In the genomic region with DNA sequence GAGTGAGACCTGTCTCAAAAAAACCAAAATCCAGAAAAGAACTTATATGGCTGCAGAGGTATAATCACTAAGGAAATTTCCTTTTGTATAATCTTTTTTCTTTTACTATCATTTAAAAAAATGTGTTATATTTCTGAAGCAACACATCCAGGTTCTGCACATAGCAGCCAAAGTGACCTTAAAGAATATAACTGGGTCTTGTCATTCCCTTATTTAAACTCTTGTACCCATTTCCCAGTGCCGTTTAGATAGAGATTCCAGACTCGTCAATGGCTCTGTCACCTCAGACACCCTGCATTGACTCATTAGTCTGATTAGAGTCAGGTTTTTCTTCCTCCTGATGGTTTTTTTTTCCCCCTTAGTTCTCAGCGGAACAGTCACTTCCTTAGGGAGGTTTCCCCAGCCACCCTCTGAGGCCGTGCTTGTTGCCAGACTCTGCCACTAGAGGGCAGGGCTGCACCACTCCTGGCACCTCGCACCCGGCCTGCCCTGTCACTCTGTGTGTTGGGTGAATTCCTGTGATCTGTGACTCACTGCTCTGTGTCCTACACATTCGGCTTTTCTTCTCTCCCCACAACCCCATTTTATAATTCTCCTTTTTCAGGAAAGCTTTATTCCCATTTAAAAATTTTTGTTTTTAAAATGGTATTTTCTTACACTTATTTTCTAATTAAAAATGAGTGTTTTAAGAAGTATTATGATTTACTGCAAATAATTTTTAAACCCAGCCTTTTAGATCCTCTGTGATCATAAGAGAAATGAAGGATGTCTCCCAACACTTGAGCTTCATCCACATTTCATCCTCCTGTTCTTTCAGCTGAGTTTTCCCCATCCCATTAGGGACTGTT, we compare ENCODE assay signal across 8 cellular contexts. TPM values are rescaled to one million over a fixed set of nuclear protein-coding genes. Genes with fewer than 3 reads are reported as not detected.
A peak's percentile ranks its signal among the peaks of the same experiment; 100 is the strongest.
DNase-seq lines count a peak whose midpoint lies in the region; ATAC-seq, FAIRE-seq and TF ChIP-seq lines count a peak whose summit lies in the region.

No MANE protein-coding gene starts in this region.

- FAIRE-seq in bronchial epithelial cell (lab: Jason Lieb, UNC) = peak; percentile 50

- DNase-seq in NCI-H2107 (lab: John Stamatoyannopoulos, UW) (peak; percentile 21), activated B cell treated with CpG ODN at 0.5 μM for 24 hours (peak; percentile 81), bronchial epithelial cell (ENCODE audit: low read depth) (peak; percentile 94), islet precursor cell (peak; percentile 96)
- peak; percentile 94 for DNase-seq in stimulated activated CD4-positive, alpha-beta T cell treated with anti-CD3 and anti-CD28 coated beads, Interleukin-15, amount 100 ng/mL, for 24 hours

- H3K27ac ChIP-seq in 22Rv1 = no peak overlapping the region

- H3K9me3 Mint-ChIP-seq in activated B cell treated with CpG ODN at 0.5 μM for 24 hours = no peaks in the 10 kb centered on the region

- peaks cover 9% of the 10 kb centered on the region for H3K4me1 Mint-ChIP-seq in activated B cell treated with CpG ODN at 0.5 μM for 24 hours

- peaks cover 16% of the 10 kb centered on the region for H3K36me3 ChIP-seq in bronchial epithelial cell (ENCODE audit: control insufficient read depth, insufficient read depth, low read length)

- H3K27me3 Mint-ChIP-seq in activated B cell treated with CpG ODN at 0.5 μM for 24 hours = no peaks in the 10 kb centered on the region

- H3K27ac Mint-ChIP-seq in activated B cell treated with CpG ODN at 0.5 μM for 24 hours = peak overlapping the region; percentile 73

- CTCF ChIA-PET in activated B cell treated with CpG ODN at 0.5 μM for 24 hours (lab: Charles Lee) = interaction anchor here (0.7 to 4.5 kb wide), 9 partner anchors 9 to 774 kb away, joined by 3 to 28 read pairs (median 4); no protein-coding TSS in a partner anchor

- ATAC-seq in GM18498 (IDR thresholded peaks at IDR 0.05; ENCODE audit: unreplicated experiment) (peak; percentile 97), HG02938 (IDR thresholded peaks at IDR 0.05; ENCODE audit: unreplicated experiment) (peak; percentile 80), activated B cell treated with CpG ODN at 0.5 μM for 24 hours (ENCODE audit: low read depth) (peak; percentile 100)

- H3K4me3 ChIP-seq in bronchial epithelial cell (ENCODE audit: low read depth, low read length) = no peak overlapping the region

- no peak overlapping the region for H3K4me3 Mint-ChIP-seq in activated B cell treated with CpG ODN at 0.5 μM for 24 hours

- peaks cover 80% of the 10 kb centered on the region for H3K36me3 Mint-ChIP-seq in activated B cell treated with CpG ODN at 0.5 μM for 24 hours (ENCODE audit: low read depth)

- no peaks in the 10 kb centered on the region for H3K27me3 ChIP-seq in bronchial epithelial cell (ENCODE audit: control insufficient read depth, insufficient read depth, low read length)

- intact Hi-C loops in activated B cell treated with CpG ODN at 0.5 μM for 24 hours (cut with micrococcal nuclease) = loop anchor here (1.0 to 2.0 kb wide), 8 partner anchors 15 to 774 kb away; partner anchors contain the start of genes HTT and HTT-AS

- POLR2A ChIA-PET in activated B cell treated with CpG ODN at 0.5 μM for 24 hours (lab: Charles Lee) = interaction anchor here (1.5 to 1.6 kb wide), 2 partner anchors 28 to 60 kb away, joined by 3 to 4 read pairs; no protein-coding TSS in a partner anchor

- TF ChIP-seq CTCF in 22Rv1 (IDR thresholded peaks at IDR 0.05) (peak; percentile 99), activated B cell treated with CpG ODN at 0.5 μM for 24 hours (IDR thresholded peaks at IDR 0.05) (no peak), bronchial epithelial cell (IDR thresholded peaks at IDR 0.05; ENCODE audit: insufficient read depth, low read length, severe bottlenecking) (peak; percentile 96)

RNA-seq across cellular contexts. Expression of gene HTT, which starts 32.1 kb away (rescaled TPM):
- total RNA-seq in activated B cell treated with CpG ODN at 0.5 μM for 24 hours (239 and 242 TPM in 2 replicates), bronchial epithelial cell (24.0 and 28.4 TPM in 2 replicates)

RNA-seq across cellular contexts. Expression of gene HTT-AS, which starts 32.2 kb away (rescaled TPM):
- not detected in 2 replicates for total RNA-seq in activated B cell treated with CpG ODN at 0.5 μM for 24 hours
- not detected in 2 replicates for total RNA-seq in bronchial epithelial cell

Comparison
In these comparisons a context has a peak if more than half of its experiments do, and no peak if none do; other contexts are left out.
1. DNase-seq: peak in every context shown above with its lines; median percentile 96 in islet precursor cell; 94 in bronchial epithelial cell; 94 in stimulated activated CD4-positive, alpha-beta T cell treated with anti-CD3 and anti-CD28 coated beads, Interleukin-15, amount 100 ng/mL, for 24 hours; 81 in activated B cell treated with CpG ODN at 0.5 μM for 24 hours; 21 in NCI-H2107.